In genomic region chr17:2052238-2052559, GRCh38 we compare ENCODE assay signal across 6 cellular contexts. TPM values are rescaled to one million over a fixed set of nuclear protein-coding genes. Genes with fewer than 3 reads are reported as not detected.
DNase-seq lines count a peak whose midpoint lies in the region; ATAC-seq and TF ChIP-seq lines count a peak whose summit lies in the region.
"Not testable (repeated sequence)": the region's sequence is repeated elsewhere in the genome, so short reads cannot be mapped to it uniquely, and the experiment has no call there.
"Had no signal": no experiment of that assay in that cellular context is flagged by ENCODE, and none has a peak within 500 bp of the region (broad histone marks: within the 10 kb centered on the region; RNA-seq: fewer than 3 reads in every experiment).

No MANE protein-coding gene starts in this region.

- H3K27ac Mint-ChIP-seq in activated CD4-positive, alpha-beta T cell treated with anti-CD3 and anti-CD28 coated beads for 36 hours; activated naive CD4-positive, alpha-beta T cell treated with anti-CD3 and anti-CD28 coated beads, Interleukin-2, amount 10 ng/mL, durations not matched to agents 7 days and 5 days; nephron progenitor cell: not testable (repeated sequence)

- H3K4me1 ChIP-seq in iPS-15b (ENCODE audit: control insufficient read depth, insufficient read depth, low read length): not testable (repeated sequence)

- CTCF ChIA-PET in activated CD4-positive, alpha-beta T cell treated with anti-CD3 and anti-CD28 coated beads for 36 hours (lab: Charles Lee): interaction anchor here (1.0 kb wide), 1 partner anchor 250 kb away, joined by 6 read pairs; no protein-coding TSS in a partner anchor
- CTCF ChIA-PET in activated naive CD4-positive, alpha-beta T cell treated with anti-CD3 and anti-CD28 coated beads, Interleukin-2, amount 10 ng/mL, durations not matched to agents 7 days and 5 days (lab: Charles Lee): interaction anchor here (1.4 to 1.8 kb wide), 3 partner anchors 193 to 364 kb away, joined by 3 to 5 read pairs (median 5); no protein-coding TSS in a partner anchor

- not testable (repeated sequence) for H3K9ac ChIP-seq in iPS-15b (ENCODE audit: low read depth, low read length)

- peaks cover 27% of the 10 kb centered on the region for H3K4me1 Mint-ChIP-seq in activated CD4-positive, alpha-beta T cell treated with anti-CD3 and anti-CD28 coated beads for 36 hours
- H3K4me1 Mint-ChIP-seq in activated naive CD4-positive, alpha-beta T cell treated with anti-CD3 and anti-CD28 coated beads, Interleukin-2, amount 10 ng/mL, durations not matched to agents 7 days and 5 days: peaks cover 33% of the 10 kb centered on the region
- H3K4me1 Mint-ChIP-seq in nephron progenitor cell: peaks cover 22% of the 10 kb centered on the region

- TF ChIP-seq CTCF in nephron progenitor cell (IDR thresholded peaks at IDR 0.05): not testable (repeated sequence)

- not testable (repeated sequence) for ATAC-seq in activated CD4-positive, alpha-beta T cell treated with anti-CD3 and anti-CD28 coated beads for 36 hours

- peaks cover 65% of the 10 kb centered on the region for H3K27me3 ChIP-seq in iPS-15b (ENCODE audit: control insufficient read depth, insufficient read depth, low read length)

- H3K36me3 ChIP-seq in iPS-15b (ENCODE audit: control insufficient read depth, insufficient read depth, low read length): not testable (repeated sequence)

- intact Hi-C loops in activated CD4-positive, alpha-beta T cell treated with anti-CD3 and anti-CD28 coated beads for 36 hours (cut with DNase I, micrococcal nuclease): loop anchor here (5.0 kb wide), 5 partner anchors 35 to 660 kb away; partner anchors contain the start of genes CLUH (in 1 of the 2), SGSM2 (in 1 of the 2) and TSR1 (in 1 of the 2)

- peak overlapping the region; percentile 24 for H3K4me3 Mint-ChIP-seq in activated CD4-positive, alpha-beta T cell treated with anti-CD3 and anti-CD28 coated beads for 36 hours
- H3K4me3 Mint-ChIP-seq in activated naive CD4-positive, alpha-beta T cell treated with anti-CD3 and anti-CD28 coated beads, Interleukin-2, amount 10 ng/mL, durations not matched to agents 7 days and 5 days: peak overlapping the region; percentile 43
- peak overlapping the region; percentile 48 for H3K4me3 Mint-ChIP-seq in nephron progenitor cell

- POLR2A ChIA-PET in activated CD4-positive, alpha-beta T cell treated with anti-CD3 and anti-CD28 coated beads for 36 hours (lab: Charles Lee): interaction anchor here (0.8 kb wide), 1 partner anchor 214 kb away, joined by 3 read pairs; no protein-coding TSS in a partner anchor

- peaks cover 13% of the 10 kb centered on the region for H3K27me3 Mint-ChIP-seq in activated CD4-positive, alpha-beta T cell treated with anti-CD3 and anti-CD28 coated beads for 36 hours
- peaks cover 61% of the 10 kb centered on the region for H3K27me3 Mint-ChIP-seq in activated naive CD4-positive, alpha-beta T cell treated with anti-CD3 and anti-CD28 coated beads, Interleukin-2, amount 10 ng/mL, durations not matched to agents 7 days and 5 days
- peaks cover 72% of the 10 kb centered on the region for H3K27me3 Mint-ChIP-seq in nephron progenitor cell (ENCODE audit: low read depth, poor library complexity)

- H3K9me3 ChIP-seq in iPS-15b (ENCODE audit: control insufficient read depth, insufficient read depth, low read length): not testable (repeated sequence)

- DNase-seq in D341Med (ENCODE audit: low spot score): peak; percentile 3
- not testable (repeated sequence) for DNase-seq in activated CD4-positive, alpha-beta T cell treated with anti-CD3 and anti-CD28 coated beads for 36 hours; activated naive CD4-positive, alpha-beta T cell treated with anti-CD3 and anti-CD28 coated beads, Interleukin-2, amount 10 ng/mL, durations not matched to agents 7 days and 5 days; nephron progenitor cell

- not testable (repeated sequence) for H3K9me3 Mint-ChIP-seq in activated CD4-positive, alpha-beta T cell treated with anti-CD3 and anti-CD28 coated beads for 36 hours (ENCODE audit: low read depth); activated naive CD4-positive, alpha-beta T cell treated with anti-CD3 and anti-CD28 coated beads, Interleukin-2, amount 10 ng/mL, durations not matched to agents 7 days and 5 days; nephron progenitor cell

- H3K36me3 Mint-ChIP-seq in activated CD4-positive, alpha-beta T cell treated with anti-CD3 and anti-CD28 coated beads for 36 hours (ENCODE audit: low read depth); activated naive CD4-positive, alpha-beta T cell treated with anti-CD3 and anti-CD28 coated beads, Interleukin-2, amount 10 ng/mL, durations not matched to agents 7 days and 5 days; nephron progenitor cell (ENCODE audit: low read depth): not testable (repeated sequence)

- H3K4me3 ChIP-seq in iPS-15b (ENCODE audit: low read depth, low read length): peak overlapping the region; percentile 32

RNA-seq across cellular contexts. Expression of gene HIC1, which starts 2.7 kb away (rescaled TPM):
- total RNA-seq in activated CD4-positive, alpha-beta T cell treated with anti-CD3 and anti-CD28 coated beads for 36 hours: 10 to 100 TPM; 13.6 to 16.5 TPM

RNA-seq across cellular contexts. Expression of gene OVCA2, which starts 10.4 kb away (rescaled TPM):
- total RNA-seq in activated CD4-positive, alpha-beta T cell treated with anti-CD3 and anti-CD28 coated beads for 36 hours: 10 to 100 TPM; 31.4 to 38.6 TPM

RNA-seq across cellular contexts. Expression of gene DPH1, which starts 22.2 kb away (rescaled TPM):
- 10 to 100 TPM; 29.1 to 37.0 TPM for total RNA-seq in activated CD4-positive, alpha-beta T cell treated with anti-CD3 and anti-CD28 coated beads for 36 hours

RNA-seq across cellular contexts. Expression of gene RTN4RL1, which starts 27.1 kb away (rescaled TPM):
- total RNA-seq in activated CD4-positive, alpha-beta T cell treated with anti-CD3 and anti-CD28 coated beads for 36 hours: under 1 TPM; 0.11 to 0.18 TPM
- total RNA-seq: Daoy had no signal
